1 cellular context compared by ENCODE assay signal in genomic region chr2:69934614-69934908, GRCh38.
A peak's percentile ranks its signal among the peaks of the same experiment; 100 is the strongest.
TF ChIP-seq lines count a peak whose summit lies in the region.

No MANE protein-coding gene starts in this region.

TF ChIP-seq in HepG2, 621 proteins besides CTCF, POLR2A, EP300 and RAD21:
- TF ChIP-seq DZIP1 (CRISPR knock-in tag; IDR thresholded peaks at IDR 0.05) (no peak), STAT5B (CRISPR knock-in tag; IDR thresholded peaks at IDR 0.05) (no peak), NFIC (IDR thresholded peaks at IDR 0.05; ENCODE audit: low read length) (no peak), CHCHD3 (CRISPR knock-in tag; IDR thresholded peaks at IDR 0.05) (no peak), NR3C1 (CRISPR knock-in tag; IDR thresholded peaks at IDR 0.05) (no peak), TBX2 (CRISPR knock-in tag; IDR thresholded peaks at IDR 0.05; ENCODE audit: borderline replicate concordance) (no peak), ZKSCAN5 (CRISPR knock-in tag; IDR thresholded peaks at IDR 0.05) (no peak), ZMYM3 (CRISPR knock-in tag; IDR thresholded peaks at IDR 0.05) (no peak), CREM (IDR thresholded peaks at IDR 0.05) (no peak), CREM (CRISPR knock-in tag; IDR thresholded peaks at IDR 0.05) (no peak), ZNF510 (CRISPR knock-in tag; IDR thresholded peaks at IDR 0.05; ENCODE audit: low read depth) (peak; percentile 52; the same call in 1 of the 2 replicates), ZFP41 (CRISPR knock-in tag; IDR thresholded peaks at IDR 0.05; ENCODE audit: borderline replicate concordance) (no peak), KDM2A (CRISPR knock-in tag; IDR thresholded peaks at IDR 0.05; ENCODE audit: borderline replicate concordance, low read depth) (no peak), ZNF343 (CRISPR knock-in tag; IDR thresholded peaks at IDR 0.05) (0 out of 2 replicates have a peak, but pooled peaks have one; percentile 3), ZNF749 (CRISPR knock-in tag; IDR thresholded peaks at IDR 0.05; ENCODE audit: borderline replicate concordance) (no peak), PCBP2 (optimal IDR thresholded peaks at IDR 0.05; ENCODE audit: low read depth, low read length, poor library complexity, severe bottlenecking) (no peak)
- TF ChIP-seq, protein P1, sequence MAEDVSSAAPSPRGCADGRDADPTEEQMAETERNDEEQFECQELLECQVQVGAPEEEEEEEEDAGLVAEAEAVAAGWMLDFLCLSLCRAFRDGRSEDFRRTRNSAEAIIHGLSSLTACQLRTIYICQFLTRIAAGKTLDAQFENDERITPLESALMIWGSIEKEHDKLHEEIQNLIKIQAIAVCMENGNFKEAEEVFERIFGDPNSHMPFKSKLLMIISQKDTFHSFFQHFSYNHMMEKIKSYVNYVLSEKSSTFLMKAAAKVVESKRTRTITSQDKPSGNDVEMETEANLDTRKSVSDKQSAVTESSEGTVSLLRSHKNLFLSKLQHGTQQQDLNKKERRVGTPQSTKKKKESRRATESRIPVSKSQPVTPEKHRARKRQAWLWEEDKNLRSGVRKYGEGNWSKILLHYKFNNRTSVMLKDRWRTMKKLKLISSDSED (CRISPR knock-in tag; IDR thresholded peaks at IDR 0.05): no peak
TF ChIP-seq in HepG2: peak in this region for 2.
